Comparison of ENCODE assay signal across 10 cellular contexts in the genomic region with DNA sequence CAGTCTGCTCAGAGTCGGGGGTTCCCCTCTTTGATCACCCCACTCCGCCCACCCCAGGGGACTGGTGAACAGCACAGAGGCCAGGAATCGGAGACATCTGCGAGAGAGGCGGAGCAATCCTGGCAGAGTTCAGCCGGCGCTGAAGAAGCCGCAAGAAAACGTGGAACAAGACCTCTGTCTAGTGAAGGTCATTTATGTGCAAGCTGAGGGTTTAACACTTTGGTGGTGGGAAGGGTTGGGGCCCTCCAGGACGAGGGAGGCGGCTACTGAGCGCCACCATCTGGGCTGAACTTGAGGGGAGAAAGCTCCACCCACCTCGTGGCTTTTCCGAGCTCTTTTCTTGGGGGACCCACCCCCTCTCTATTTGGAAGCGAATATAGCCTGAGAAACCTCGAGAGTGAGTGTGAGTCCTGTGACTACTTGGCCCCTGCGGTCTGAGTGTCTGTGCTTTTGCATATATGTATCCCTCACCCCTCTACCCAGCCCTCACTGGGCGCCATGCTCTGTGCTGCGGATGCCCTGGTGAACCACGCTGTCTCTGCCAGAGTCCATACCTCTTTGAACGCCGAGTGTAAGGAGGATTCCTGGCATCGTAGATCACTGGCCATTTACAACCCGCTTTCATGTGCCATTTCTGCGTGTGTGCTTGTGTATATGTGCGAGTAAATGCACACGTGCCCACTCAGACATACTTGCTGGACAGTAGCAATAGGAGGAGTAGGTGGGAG. TPM values are rescaled to one million over a fixed set of nuclear protein-coding genes. Genes with fewer than 3 reads are reported as not detected.
DNase-seq lines count a peak whose midpoint lies in the region.
"Had no signal": no experiment of that assay in that cellular context is flagged by ENCODE, and none has a peak within 500 bp of the region (broad histone marks: within the 10 kb centered on the region; RNA-seq: fewer than 3 reads in every experiment).

No MANE protein-coding gene starts in this region.

- H3K4me1 Mint-ChIP-seq in activated naive CD8-positive, alpha-beta T cell (ENCODE audit: low read depth) = peaks cover 14% of the 10 kb centered on the region
- H3K4me1 Mint-ChIP-seq in activated T-helper 1 cell treated with anti-CD3 and anti-CD28 coated beads, Interleukin-12 subunit alpha, Interleukin-12 subunit beta, Interleukin-2, Interleukin-4 antibody, amounts not matched to agents 30 ng/mL and 10 ng/mL and 1 ng/mL, durations not matched to agents 14 hours and 24 hours and 36 hours (ENCODE audit: low read depth) = peaks cover 12% of the 10 kb centered on the region

- peak; percentile 59 for DNase-seq in activated CD4-positive, alpha-beta T cell treated with anti-CD3 and anti-CD28 coated beads for 48 hours
- no peak for DNase-seq in activated CD4-positive, alpha-beta T cell treated with anti-CD3 and anti-CD28 coated beads, Interleukin-2, amount 50 U/mL, for 1 hour
- DNase-seq in NCI-H2171 (lab: John Stamatoyannopoulos, UW) (peak; percentile 35), HUDEP-2 (lab: John Stamatoyannopoulos, UW; ENCODE audit: unreplicated experiment in 76 of 76) (no peak), globus pallidus (ENCODE audit: low spot score) (no peak)
- DNase-seq in stimulated activated CD4-positive, alpha-beta T cell treated with anti-CD3 and anti-CD28 coated beads, Interleukin-1b, Interleukin-23, amount 100 ng/mL, for 48 hours = peak; percentile 48
- DNase-seq in activated T-helper 1 cell treated with anti-CD3 and anti-CD28 coated beads, Interleukin-12 subunit alpha, Interleukin-12 subunit beta, Interleukin-2, Interleukin-4 antibody, amounts not matched to agents 30 ng/mL and 10 ng/mL and 1 ng/mL, durations not matched to agents 14 hours and 24 hours and 36 hours (ENCODE audit: low spot score) = no peak
- DNase-seq: NCI-H2029 treated with DMSO at 0.1 percent for 48 hours had no signal

- intact Hi-C loops in activated T-helper 1 cell treated with anti-CD3 and anti-CD28 coated beads, Interleukin-12 subunit alpha, Interleukin-12 subunit beta, Interleukin-2, Interleukin-4 antibody, amounts not matched to agents 30 ng/mL and 10 ng/mL and 1 ng/mL, durations not matched to agents 14 hours and 24 hours and 36 hours (cut with micrococcal nuclease) = loop anchor here (2.0 kb wide), 1 partner anchor 29 kb away; no protein-coding TSS in a partner anchor

- H3K36me3 Mint-ChIP-seq in activated naive CD8-positive, alpha-beta T cell = no peaks in the 10 kb centered on the region
- peaks cover 2% of the 10 kb centered on the region for H3K36me3 Mint-ChIP-seq in activated T-helper 1 cell treated with anti-CD3 and anti-CD28 coated beads, Interleukin-12 subunit alpha, Interleukin-12 subunit beta, Interleukin-2, Interleukin-4 antibody, amounts not matched to agents 30 ng/mL and 10 ng/mL and 1 ng/mL, durations not matched to agents 14 hours and 24 hours and 36 hours (ENCODE audit: low read depth)

- peaks cover 4% of the 10 kb centered on the region for H3K9me3 Mint-ChIP-seq in activated naive CD8-positive, alpha-beta T cell (ENCODE audit: low read depth)
- H3K9me3 Mint-ChIP-seq in activated T-helper 1 cell treated with anti-CD3 and anti-CD28 coated beads, Interleukin-12 subunit alpha, Interleukin-12 subunit beta, Interleukin-2, Interleukin-4 antibody, amounts not matched to agents 30 ng/mL and 10 ng/mL and 1 ng/mL, durations not matched to agents 14 hours and 24 hours and 36 hours = no peaks in the 10 kb centered on the region

- peaks cover 56% of the 10 kb centered on the region for H3K27me3 Mint-ChIP-seq in activated naive CD8-positive, alpha-beta T cell
- peaks cover 70% of the 10 kb centered on the region for H3K27me3 Mint-ChIP-seq in activated T-helper 1 cell treated with anti-CD3 and anti-CD28 coated beads, Interleukin-12 subunit alpha, Interleukin-12 subunit beta, Interleukin-2, Interleukin-4 antibody, amounts not matched to agents 30 ng/mL and 10 ng/mL and 1 ng/mL, durations not matched to agents 14 hours and 24 hours and 36 hours (ENCODE audit: insufficient read depth)

- no peak overlapping the region for H3K27ac Mint-ChIP-seq in activated naive CD8-positive, alpha-beta T cell
- H3K27ac Mint-ChIP-seq in activated T-helper 1 cell treated with anti-CD3 and anti-CD28 coated beads, Interleukin-12 subunit alpha, Interleukin-12 subunit beta, Interleukin-2, Interleukin-4 antibody, amounts not matched to agents 30 ng/mL and 10 ng/mL and 1 ng/mL, durations not matched to agents 14 hours and 24 hours and 36 hours = no peak overlapping the region
- H3K27ac Mint-ChIP-seq: CD14-positive monocyte had no signal

- peak overlapping the region; percentile 23 for H3K4me3 Mint-ChIP-seq in activated naive CD8-positive, alpha-beta T cell
- H3K4me3 Mint-ChIP-seq in activated T-helper 1 cell treated with anti-CD3 and anti-CD28 coated beads, Interleukin-12 subunit alpha, Interleukin-12 subunit beta, Interleukin-2, Interleukin-4 antibody, amounts not matched to agents 30 ng/mL and 10 ng/mL and 1 ng/mL, durations not matched to agents 14 hours and 24 hours and 36 hours = no peak overlapping the region

RNA-seq across cellular contexts. Expression of a gene that starts 1.2 kb away (rescaled TPM):
- total RNA-seq in activated T-helper 1 cell treated with anti-CD3 and anti-CD28 coated beads, Interleukin-12 subunit alpha, Interleukin-12 subunit beta, Interleukin-2, Interleukin-4 antibody, amounts not matched to agents 30 ng/mL and 10 ng/mL and 1 ng/mL, durations not matched to agents 14 hours and 24 hours and 36 hours = 0.05 and 0.27 TPM in 2 replicates

RNA-seq across cellular contexts. Expression of a gene that starts 27.5 kb away (rescaled TPM):
- total RNA-seq in activated T-helper 1 cell treated with anti-CD3 and anti-CD28 coated beads, Interleukin-12 subunit alpha, Interleukin-12 subunit beta, Interleukin-2, Interleukin-4 antibody, amounts not matched to agents 30 ng/mL and 10 ng/mL and 1 ng/mL, durations not matched to agents 14 hours and 24 hours and 36 hours = 3.6 and 4.0 TPM in 2 replicates

RNA-seq across cellular contexts. Expression of a gene that starts 41.5 kb away (rescaled TPM):
- total RNA-seq in activated T-helper 1 cell treated with anti-CD3 and anti-CD28 coated beads, Interleukin-12 subunit alpha, Interleukin-12 subunit beta, Interleukin-2, Interleukin-4 antibody, amounts not matched to agents 30 ng/mL and 10 ng/mL and 1 ng/mL, durations not matched to agents 14 hours and 24 hours and 36 hours = 30.7 and 33.3 TPM in 2 replicates

RNA-seq across cellular contexts. Expression of a gene that starts 41.9 kb away (rescaled TPM):
- 73.9 and 77.6 TPM in 2 replicates for total RNA-seq in activated T-helper 1 cell treated with anti-CD3 and anti-CD28 coated beads, Interleukin-12 subunit alpha, Interleukin-12 subunit beta, Interleukin-2, Interleukin-4 antibody, amounts not matched to agents 30 ng/mL and 10 ng/mL and 1 ng/mL, durations not matched to agents 14 hours and 24 hours and 36 hours

Comparison
In these comparisons a context has a peak if more than half of its experiments do, and no peak if none do; other contexts are left out.
1. DNase-seq: peak in activated CD4-positive, alpha-beta T cell treated with anti-CD3 and anti-CD28 coated beads for 48 hours (single experiment), NCI-H2171 (single experiment) and stimulated activated CD4-positive, alpha-beta T cell treated with anti-CD3 and anti-CD28 coated beads, Interleukin-1b, Interleukin-23, amount 100 ng/mL, for 48 hours (single experiment); none in activated CD4-positive, alpha-beta T cell treated with anti-CD3 and anti-CD28 coated beads, Interleukin-2, amount 50 U/mL, for 1 hour (single experiment), HUDEP-2 (0 of 76), globus pallidus (single experiment) and activated T-helper 1 cell treated with anti-CD3 and anti-CD28 coated beads, Interleukin-12 subunit alpha, Interleukin-12 subunit beta, Interleukin-2, Interleukin-4 antibody, amounts not matched to agents 30 ng/mL and 10 ng/mL and 1 ng/mL, durations not matched to agents 14 hours and 24 hours and 36 hours (single experiment).